In genomic region chr9:137044042-137044441, GRCh38 we compare ENCODE assay signal across 2 cellular contexts.
TF ChIP-seq lines count a peak whose summit lies in the region.

No MANE protein-coding gene starts in this region.

TF ChIP-seq in HepG2, 621 proteins besides CTCF, POLR2A, EP300 and RAD21:
- TF ChIP-seq CEBPB (IDR thresholded peaks at IDR 0.05; ENCODE audit: borderline replicate concordance, low read depth, low read length) (no peak), TFDP2 (CRISPR knock-in tag; IDR thresholded peaks at IDR 0.05) (no peak), SIX1 (CRISPR knock-in tag; IDR thresholded peaks at IDR 0.05; ENCODE audit: borderline replicate concordance) (no peak), ZMAT5 (CRISPR knock-in tag; IDR thresholded peaks at IDR 0.05; ENCODE audit: borderline replicate concordance, low read depth) (no peak), DR1 (CRISPR knock-in tag; IDR thresholded peaks at IDR 0.05) (no peak), ZNF776 (CRISPR knock-in tag; IDR thresholded peaks at IDR 0.05) (no peak), E2F1 (CRISPR knock-in tag; IDR thresholded peaks at IDR 0.05) (no peak), NFKBIZ (CRISPR knock-in tag; IDR thresholded peaks at IDR 0.05) (no peak), ZNF484 (CRISPR knock-in tag; IDR thresholded peaks at IDR 0.05; ENCODE audit: borderline replicate concordance, low read depth) (no peak), ZNF232 (CRISPR knock-in tag; IDR thresholded peaks at IDR 0.05; ENCODE audit: borderline replicate concordance) (no peak)

TF ChIP-seq in neural cell, 6 proteins besides CTCF, POLR2A, EP300 and RAD21:
- no peak for TF ChIP-seq SMC3 (conservative IDR thresholded peaks at IDR 0.05; ENCODE audit: poor library complexity)
- no peak for TF ChIP-seq REST (IDR thresholded peaks at IDR 0.05; ENCODE audit: borderline replicate concordance)
- no peak for TF ChIP-seq POLR2AphosphoS5 (IDR thresholded peaks at IDR 0.05)
- TF ChIP-seq EZH2 (IDR thresholded peaks at IDR 0.05; ENCODE audit: borderline replicate concordance, insufficient read depth, low read length, poor library complexity, severe bottlenecking): no peak
- no peak for TF ChIP-seq TAF1 (IDR thresholded peaks at IDR 0.05; ENCODE audit: low read depth)
- no peak for TF ChIP-seq MXI1 (conservative IDR thresholded peaks at IDR 0.05; ENCODE audit: poor library complexity, severe bottlenecking)
TF ChIP-seq in neural cell: peak in this region for 0.
